In the genomic region with DNA sequence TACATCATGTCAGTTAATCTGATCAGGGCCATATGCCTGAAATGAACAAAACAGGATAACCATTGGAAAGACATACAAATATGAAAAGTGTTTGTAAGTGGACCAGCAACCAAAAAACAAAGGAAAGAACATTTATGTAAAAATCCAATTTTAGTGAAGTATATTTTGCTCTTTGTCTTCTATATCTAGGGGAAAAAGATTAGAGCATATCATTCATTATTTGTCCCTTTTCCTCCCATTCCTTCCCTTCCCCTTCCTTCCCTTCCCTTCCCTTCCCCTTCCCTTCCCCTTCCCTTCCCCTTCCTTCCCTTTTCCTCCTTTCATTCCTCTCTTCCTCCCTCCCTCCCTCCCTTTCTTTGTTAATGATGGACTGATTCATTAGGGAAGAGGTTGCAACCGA, we compare ENCODE assay signal across 2 cellular contexts.
A peak's percentile ranks its signal among the peaks of the same experiment; 100 is the strongest.
TF ChIP-seq lines count a peak whose summit lies in the region.

No MANE protein-coding gene starts in this region.

TF ChIP-seq in K562, 482 proteins besides CTCF, POLR2A, EP300 and RAD21:
- TF ChIP-seq PCBP2 (IDR thresholded peaks at IDR 0.05; ENCODE audit: low read depth, low read length, poor library complexity, severe bottlenecking) (peak; percentile 88), PCBP1 (IDR thresholded peaks at IDR 0.05; ENCODE audit: low read depth, low read length, poor library complexity, severe bottlenecking) (peak; percentile 75), HNRNPK (IDR thresholded peaks at IDR 0.05; ENCODE audit: low read depth, low read length, poor library complexity, severe bottlenecking) (peak; percentile 82)
- TF ChIP-seq, protein P1, sequence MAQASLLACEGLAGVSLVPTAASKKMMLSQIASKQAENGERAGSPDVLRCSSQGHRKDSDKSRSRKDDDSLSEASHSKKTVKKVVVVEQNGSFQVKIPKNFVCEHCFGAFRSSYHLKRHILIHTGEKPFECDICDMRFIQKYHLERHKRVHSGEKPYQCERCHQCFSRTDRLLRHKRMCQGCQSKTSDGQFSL (CRISPR knock-in tag; IDR thresholded peaks at IDR 0.05) = no peak
- TF ChIP-seq, protein P1 (tag; IDR thresholded peaks at IDR 0.05) = no peak

TF ChIP-seq in H1, 55 proteins besides CTCF, POLR2A, EP300 and RAD21:
- TF ChIP-seq CTBP2 (IDR thresholded peaks at IDR 0.05; ENCODE audit: borderline replicate concordance, insufficient read depth, insufficient read length, low read length) (no peak), SIRT6 (IDR thresholded peaks at IDR 0.05; ENCODE audit: low read length) (no peak)
